18 cellular contexts compared by ENCODE assay signal in the genomic region with DNA sequence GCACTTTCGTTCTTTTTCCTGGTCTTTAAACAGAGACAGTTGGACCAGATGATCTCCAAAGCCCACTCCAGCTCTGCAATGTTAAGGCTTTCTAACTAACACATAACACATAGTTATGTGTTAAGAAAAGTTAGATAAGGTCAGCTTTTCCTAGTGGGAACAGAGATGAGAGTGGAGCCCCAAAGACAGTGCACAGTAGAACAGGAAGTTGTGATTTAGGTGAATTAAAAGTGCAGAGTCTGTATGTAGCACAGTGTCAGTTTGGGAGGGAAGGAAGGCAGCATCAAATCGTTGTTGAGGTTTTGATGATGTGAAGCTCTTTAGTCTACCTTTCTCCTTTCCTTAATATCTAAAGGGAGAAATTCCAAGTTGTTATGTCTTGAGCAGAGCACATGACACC. TPM values are rescaled to one million over a fixed set of nuclear protein-coding genes. Genes with fewer than 3 reads are reported as not detected.
A peak's percentile ranks its signal among the peaks of the same experiment; 100 is the strongest.
DNase-seq lines count a peak whose midpoint lies in the region; ATAC-seq and TF ChIP-seq lines count a peak whose summit lies in the region.
"Had no signal": no experiment of that assay in that cellular context is flagged by ENCODE, and none has a peak within 500 bp of the region (broad histone marks: within the 10 kb centered on the region; RNA-seq: fewer than 3 reads in every experiment).

No MANE protein-coding gene starts in this region.

- H3K27me3 Mint-ChIP-seq in CD4-positive, alpha-beta memory T cell = no peaks in the 10 kb centered on the region
- H3K27me3 Mint-ChIP-seq in T-cell (no peaks in the 10 kb centered on the region), natural killer cell (ENCODE audit: low read depth in 2 of 2) (no peaks in the 10 kb centered on the region)

- CTCF ChIA-PET in CD4-positive, alpha-beta memory T cell (lab: Charles Lee; ENCODE audit: partially characterized antibody) = interaction anchor here (0.7 to 1.8 kb wide), 5 partner anchors 12 to 263 kb away, joined by 3 to 7 read pairs (median 4); no protein-coding TSS in a partner anchor
- CTCF ChIA-PET in T-cell (lab: Charles Lee) = interaction anchor here (0.9 to 1.4 kb wide), 2 partner anchors 13 to 245 kb away, joined by 3 to 4 read pairs; no protein-coding TSS in a partner anchor

- ATAC-seq in DND-41 (ENCODE audit: insufficient read depth, low read depth) = peak; percentile 67
- no peak for ATAC-seq in T-cell (replicated peaks in 1 of 4)
- ATAC-seq in natural killer cell = no peak
- ATAC-seq: SK-N-SH treated with all-trans-retinoic acid at 6 μM for 48 hours had no signal

- no peak overlapping the region for H3K9ac ChIP-seq in DND-41 (ENCODE audit: low read depth, low read length)

- DNase-seq in CD4-positive, alpha-beta memory T cell = no peak
- DNase-seq in DND-41 (no peak), T-cell (no peak), natural killer cell (no peak), Kasumi-1 (lab: John Stamatoyannopoulos, UW) (no peak), posterior vena cava (ENCODE audit: low spot score) (no peak), WERI-Rb-1 (no peak)
- DNase-seq: AML-193, DMS79 treated with DMSO at 0.1 percent for 48 hours, NCI-H1417, NCI-H187 treated with DMSO at 0.1 percent for 48 hours, NCI-H226, NCI-H524 treated with DMSO at 0.1 percent for 48 hours, RPMI8226, SIG-M5 had no signal

- H3K27ac Mint-ChIP-seq in CD4-positive, alpha-beta memory T cell = peak overlapping the region in 5 of 7 donors; percentile 24 to 82 (median 45)
- peak overlapping the region; percentile 11 to 53 for H3K27ac Mint-ChIP-seq in T-cell
- peak overlapping the region; percentile 52 to 74 for H3K27ac Mint-ChIP-seq in natural killer cell

- POLR2A ChIA-PET in CD4-positive, alpha-beta memory T cell (lab: Charles Lee; ENCODE audit: partially characterized antibody) = interaction anchor here (0.7 to 1.2 kb wide), 3 partner anchors 31 to 250 kb away, joined by 3 read pairs; a partner anchor contains a TSS
- POLR2A ChIA-PET in T-cell (lab: Charles Lee) = interaction anchor here (0.6 to 1.0 kb wide), 3 partner anchors 8 to 250 kb away, joined by 3 to 7 read pairs (median 4); no protein-coding TSS in a partner anchor

- no peaks in the 10 kb centered on the region for H3K9me3 ChIP-seq in CD4-positive, alpha-beta memory T cell (ENCODE audit: control insufficient read depth in 1 of 2, low read length in 2 of 2)
- no peaks in the 10 kb centered on the region for H3K9me3 ChIP-seq in DND-41 (ENCODE audit: insufficient read depth, low read length, severe bottlenecking)
- H3K9me3 ChIP-seq in WERI-Rb-1 (ENCODE audit: severe bottlenecking) = no peaks in the 10 kb centered on the region
- H3K9me3 ChIP-seq: HAP-1 had no signal

- no peaks in the 10 kb centered on the region for H3K9me3 Mint-ChIP-seq in CD4-positive, alpha-beta memory T cell
- no peaks in the 10 kb centered on the region for H3K9me3 Mint-ChIP-seq in T-cell
- H3K9me3 Mint-ChIP-seq in natural killer cell = no peaks in the 10 kb centered on the region

- H3K4me1 ChIP-seq in CD4-positive, alpha-beta memory T cell (ENCODE audit: insufficient read depth, low read length) = peaks cover 33% of the 10 kb centered on the region
- peaks cover 11% of the 10 kb centered on the region for H3K4me1 ChIP-seq in DND-41 (ENCODE audit: insufficient read depth, low read length)

- H3K4me3 ChIP-seq in CD4-positive, alpha-beta memory T cell (ENCODE audit: low read length in 2 of 2) = no peak overlapping the region
- H3K4me3 ChIP-seq in DND-41 (ENCODE audit: low read depth in 1 of 2, low read length in 2 of 2) (no peak overlapping the region), WERI-Rb-1 (ENCODE audit: low read depth, low read length) (no peak overlapping the region)
- H3K4me3 ChIP-seq: HAP-1 had no signal

- no peak overlapping the region for H2AFZ ChIP-seq in DND-41 (ENCODE audit: low read depth, low read length)

- H3K4me1 Mint-ChIP-seq in CD4-positive, alpha-beta memory T cell = peaks cover 31 to 59% (median 46%) of the 10 kb centered on the region in 4 donors
- H3K4me1 Mint-ChIP-seq in T-cell (peaks cover 43 to 47% (median 44%) of the 10 kb centered on the region in 3 donors), natural killer cell (peaks cover 20 to 29% of the 10 kb centered on the region in 2 donors)

- intact Hi-C loops in CD4-positive, alpha-beta memory T cell (cut with micrococcal nuclease) = no loop called here
- intact Hi-C loops in natural killer cell (cut with micrococcal nuclease) (no loop called here), posterior vena cava (cut with DNase I) (no loop called here)

- H3K36me3 ChIP-seq in CD4-positive, alpha-beta memory T cell (ENCODE audit: insufficient read depth, low read length) = peaks cover 7% of the 10 kb centered on the region
- peaks cover 6% of the 10 kb centered on the region for H3K36me3 ChIP-seq in DND-41 (ENCODE audit: insufficient read depth, low read length)
- no peaks in the 10 kb centered on the region for H3K36me3 ChIP-seq in WERI-Rb-1

- H3K27me3 ChIP-seq in CD4-positive, alpha-beta memory T cell (ENCODE audit: insufficient read depth, low read length) = no peaks in the 10 kb centered on the region
- H3K27me3 ChIP-seq in DND-41 (ENCODE audit: insufficient read depth, low read length, poor library complexity) = no peaks in the 10 kb centered on the region
- H3K27me3 ChIP-seq in WERI-Rb-1 (ENCODE audit: insufficient read depth, low read depth, severe bottlenecking) = no peaks in the 10 kb centered on the region

- peak overlapping the region in 2 of 8 donors; percentile 44 to 59 for H3K4me3 Mint-ChIP-seq in CD4-positive, alpha-beta memory T cell
- H3K4me3 Mint-ChIP-seq in T-cell = no peak overlapping the region
- no peak overlapping the region for H3K4me3 Mint-ChIP-seq in natural killer cell

- H3K79me2 ChIP-seq in DND-41 (ENCODE audit: insufficient read depth, low read length) = peaks cover 7% of the 10 kb centered on the region; the same call in 1 of the 2 replicates

- no peak overlapping the region for H3K27ac ChIP-seq in CD4-positive, alpha-beta memory T cell (ENCODE audit: low read depth, low read length)
- 0 out of 2 replicates have a peak overlapping the region, but pooled peaks have one; percentile 15 for H3K27ac ChIP-seq in DND-41 (ENCODE audit: low read length)
- no peak overlapping the region for H3K27ac ChIP-seq in WERI-Rb-1
- H3K27ac ChIP-seq: C4-2B had no signal

- peaks cover 36 to 38% of the 10 kb centered on the region in 2 donors for H3K36me3 Mint-ChIP-seq in CD4-positive, alpha-beta memory T cell
- H3K36me3 Mint-ChIP-seq in T-cell = peaks cover 24% of the 10 kb centered on the region
- no peaks in the 10 kb centered on the region for H3K36me3 Mint-ChIP-seq in natural killer cell

- H3K4me2 ChIP-seq in DND-41 (ENCODE audit: insufficient read depth, low read length) = no peak overlapping the region

- no peaks in the 10 kb centered on the region for H4K20me1 ChIP-seq in DND-41 (ENCODE audit: insufficient read depth, low read length)

- TF ChIP-seq CTCF in DND-41 (IDR thresholded peaks at IDR 0.05; ENCODE audit: borderline replicate concordance, extremely low read depth, low read length, poor library complexity, severe bottlenecking) (no peak), natural killer cell (IDR thresholded peaks at IDR 0.05) (no peak), WERI-Rb-1 (IDR thresholded peaks at IDR 0.05; ENCODE audit: low read depth, low read length) (no peak)

RNA-seq across cellular contexts. Expression of a gene that starts 31.7 kb away (rescaled TPM):
- total RNA-seq in CD4-positive, alpha-beta memory T cell = 10 to 100 TPM; 38.9 to 39.4 TPM
- polyA plus RNA-seq in CD4-positive, alpha-beta memory T cell = 100 to 1,000 TPM in 1 of 2 donors, 10 to 100 TPM in 1; 84.2 to 121 TPM
- total RNA-seq in T-cell = 10 to 100 TPM; 31.9 to 43.3 (median 35.9) TPM
- total RNA-seq in natural killer cell = 10 to 100 TPM; 18.3 to 35.8 (median 20.5) TPM
- total RNA-seq in posterior vena cava = 10 to 100 TPM; 19.1 to 21.7 TPM

RNA-seq across cellular contexts. Expression of a gene that starts 32.2 kb away (rescaled TPM):
- total RNA-seq in CD4-positive, alpha-beta memory T cell = 10 to 100 TPM; 36.1 to 41.0 TPM
- polyA plus RNA-seq in CD4-positive, alpha-beta memory T cell = 10 to 100 TPM; 58.0 to 70.9 TPM
- total RNA-seq in T-cell (10 to 100 TPM; 28.1 to 40.5 (median 32.9) TPM), natural killer cell (10 to 100 TPM; 41.5 to 49.7 (median 48.3) TPM), posterior vena cava (10 to 100 TPM; 41.6 to 49.8 TPM)
